In genomic region chr7:128874140-128875031, GRCh38 we compare ENCODE assay signal across 1 cellular context.
TF ChIP-seq lines count a peak whose summit lies in the region.

No MANE protein-coding gene starts in this region.

TF ChIP-seq in H1, 55 proteins besides CTCF, POLR2A, EP300 and RAD21:
- no peak for TF ChIP-seq SIX5 (IDR thresholded peaks at IDR 0.05; ENCODE audit: low read depth, low read length)
- TF ChIP-seq CHD2 (IDR thresholded peaks at IDR 0.05; ENCODE audit: low read length), result no peak
- TF ChIP-seq, protein P1, sequence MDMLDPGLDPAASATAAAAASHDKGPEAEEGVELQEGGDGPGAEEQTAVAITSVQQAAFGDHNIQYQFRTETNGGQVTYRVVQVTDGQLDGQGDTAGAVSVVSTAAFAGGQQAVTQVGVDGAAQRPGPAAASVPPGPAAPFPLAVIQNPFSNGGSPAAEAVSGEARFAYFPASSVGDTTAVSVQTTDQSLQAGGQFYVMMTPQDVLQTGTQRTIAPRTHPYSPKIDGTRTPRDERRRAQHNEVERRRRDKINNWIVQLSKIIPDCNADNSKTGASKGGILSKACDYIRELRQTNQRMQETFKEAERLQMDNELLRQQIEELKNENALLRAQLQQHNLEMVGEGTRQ (IDR thresholded peaks at IDR 0.05; ENCODE audit: low read length), result no peak
- TF ChIP-seq PHF8 (conservative IDR thresholded peaks at IDR 0.05; ENCODE audit: low read depth, low read length), result no peak
- TF ChIP-seq RXRA (IDR thresholded peaks at IDR 0.05; ENCODE audit: insufficient read depth, low read depth, low read length), result no peak
- TF ChIP-seq SRF (IDR thresholded peaks at IDR 0.05; ENCODE audit: low read depth, low read length), result no peak
- TF ChIP-seq SP2 (IDR thresholded peaks at IDR 0.05; ENCODE audit: low read length), result no peak
- no peak for TF ChIP-seq BACH1 (IDR thresholded peaks at IDR 0.05; ENCODE audit: low read length)
- no peak for TF ChIP-seq TAF1 (IDR thresholded peaks at IDR 0.05; ENCODE audit: low read depth, low read length)
- TF ChIP-seq SIRT6 (IDR thresholded peaks at IDR 0.05; ENCODE audit: low read length), result no peak
- no peak for TF ChIP-seq RBBP5 (IDR thresholded peaks at IDR 0.05; ENCODE audit: borderline replicate concordance, low read depth, low read length)
- TF ChIP-seq SIN3A (conservative IDR thresholded peaks at IDR 0.05 in 1 of 2, IDR thresholded peaks at IDR 0.05 in 1 of 2; ENCODE audit: low read depth in 1 of 2, low read length in 2 of 2), result no peak
- TF ChIP-seq HDAC2 (IDR thresholded peaks at IDR 0.05; ENCODE audit: borderline replicate concordance in 1 of 2, low read depth in 2 of 2, low read length in 2 of 2), result no peak
- TF ChIP-seq CHD1 (IDR thresholded peaks at IDR 0.05; ENCODE audit: low read depth, low read length), result no peak
- TF ChIP-seq CHD7 (IDR thresholded peaks at IDR 0.05; ENCODE audit: insufficient replicate concordance, low read length), result no peak
- TF ChIP-seq, protein P2, sequence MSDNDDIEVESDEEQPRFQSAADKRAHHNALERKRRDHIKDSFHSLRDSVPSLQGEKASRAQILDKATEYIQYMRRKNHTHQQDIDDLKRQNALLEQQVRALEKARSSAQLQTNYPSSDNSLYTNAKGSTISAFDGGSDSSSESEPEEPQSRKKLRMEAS (IDR thresholded peaks at IDR 0.05), result no peak
- TF ChIP-seq RNF2 (IDR thresholded peaks at IDR 0.05; ENCODE audit: borderline replicate concordance, low read depth, low read length, missing control alignments, poor library complexity, severe bottlenecking), result no peak
- no peak for TF ChIP-seq POLR2AphosphoS5 (IDR thresholded peaks at IDR 0.05; ENCODE audit: low read depth, low read length)
- TF ChIP-seq SP4 (IDR thresholded peaks at IDR 0.05; ENCODE audit: low read length), result no peak
- TF ChIP-seq HDAC6 (IDR thresholded peaks at IDR 0.05; ENCODE audit: low read depth, low read length), result no peak
